In genomic region chr17:39638317-39638716, GRCh38 we compare ENCODE assay signal across 9 cellular contexts. TPM values are rescaled to one million over a fixed set of nuclear protein-coding genes. Genes with fewer than 3 reads are reported as not detected.
DNase-seq lines count a peak whose midpoint lies in the region; ATAC-seq and TF ChIP-seq lines count a peak whose summit lies in the region.
"Had no signal": no experiment of that assay in that cellular context is flagged by ENCODE, and none has a peak within 500 bp of the region (broad histone marks: within the 10 kb centered on the region; RNA-seq: fewer than 3 reads in every experiment).

No MANE protein-coding gene starts in this region.

- H3K4me1 Mint-ChIP-seq in Caco-2 (ENCODE audit: low read depth, unreplicated experiment) (peaks cover 11% of the 10 kb centered on the region), osteocyte (ENCODE audit: unreplicated experiment) (peaks cover 49% of the 10 kb centered on the region)
- H3K4me1 Mint-ChIP-seq in effector memory CD8-positive, alpha-beta T cell (ENCODE audit: low read depth in 2 of 2), result peaks cover 60 to 61% of the 10 kb centered on the region in 2 donors

- CTCF ChIA-PET in Caco-2 (lab: Charles Lee), result interaction anchor here (0.8 to 2.2 kb wide), 8 partner anchors 15 to 116 kb away, joined by 3 to 13 read pairs (median 3); partner anchors contain the start of genes ERBB2 and MIEN1

- H3K27ac ChIP-seq in body of pancreas, result no peak overlapping the region

- H3K4me3 Mint-ChIP-seq in Caco-2 (ENCODE audit: unreplicated experiment), result peak overlapping the region; percentile 90
- H3K4me3 Mint-ChIP-seq in effector memory CD8-positive, alpha-beta T cell, result peak overlapping the region; percentile 86 to 93
- H3K4me3 Mint-ChIP-seq in osteocyte (ENCODE audit: unreplicated experiment), result peak overlapping the region; percentile 81

- peak overlapping the region; percentile 79 for H3K4me3 ChIP-seq in Caco-2 (ENCODE audit: low read depth, low read length)
- H3K4me3 ChIP-seq in NB4 (ENCODE audit: low read depth, low read length), result peak overlapping the region; percentile 80
- H3K4me3 ChIP-seq in body of pancreas, result no peak overlapping the region
- H3K4me3 ChIP-seq in H7 (ENCODE audit: insufficient read depth, low read depth, low read length), result no peak overlapping the region

- 85 to 92% methylated on average over 7 of the region's 7 CpGs for WGBS in body of pancreas, 2 donors

- H3K9me3 ChIP-seq in Caco-2, result no peaks in the 10 kb centered on the region
- no peaks in the 10 kb centered on the region for H3K9me3 ChIP-seq in body of pancreas

- H3K9me3 Mint-ChIP-seq in Caco-2 (ENCODE audit: unreplicated experiment) (no peaks in the 10 kb centered on the region), osteocyte (ENCODE audit: unreplicated experiment) (no peaks in the 10 kb centered on the region)
- no peaks in the 10 kb centered on the region for H3K9me3 Mint-ChIP-seq in effector memory CD8-positive, alpha-beta T cell

- DNase-seq in Caco-2 (no peak), NB4 (ENCODE audit: low read depth) (no peak), osteocyte (ENCODE audit: extremely low spot score, unreplicated experiment) (no peak), COLO829 (ENCODE audit: low spot score) (no peak), body of pancreas (no peak), H7 (no peak), sciatic nerve (ENCODE audit: low spot score) (no peak)
- no peak for DNase-seq in effector memory CD8-positive, alpha-beta T cell

- no peak for TF ChIP-seq POLR2A in NB4 (IDR thresholded peaks at IDR 0.05; ENCODE audit: extremely low read depth, insufficient read length)
- TF ChIP-seq POLR2A in body of pancreas (IDR thresholded peaks at IDR 0.05), result no peak

- intact Hi-C loops in Caco-2 (cut with micrococcal nuclease; ENCODE audit: unreplicated experiment) (loop anchor here (5.0 kb wide), 1 partner anchor 99 kb away; the partner anchor contains the start of gene GRB7), body of pancreas (cut with DNase I) (no loop called here), sciatic nerve (cut with DNase I) (no loop called here)

- ATAC-seq in effector memory CD8-positive, alpha-beta T cell (replicated peaks), result no peak
- ATAC-seq in body of pancreas (no peak), sciatic nerve (no peak)

- H3K27me3 Mint-ChIP-seq in Caco-2 (ENCODE audit: insufficient read depth, unreplicated experiment) (no peaks in the 10 kb centered on the region), osteocyte (ENCODE audit: unreplicated experiment) (no peaks in the 10 kb centered on the region)
- no peaks in the 10 kb centered on the region for H3K27me3 Mint-ChIP-seq in effector memory CD8-positive, alpha-beta T cell

- TF ChIP-seq CTCF in Caco-2 (IDR thresholded peaks at IDR 0.05; ENCODE audit: insufficient read depth in 1 of 2, low read depth in 1 of 2, low read length in 1 of 2, severe bottlenecking in 1 of 2, unreplicated experiment in 1 of 2) (no peak), NB4 (IDR thresholded peaks at IDR 0.05; ENCODE audit: low read depth, low read length) (no peak), osteocyte (IDR thresholded peaks at IDR 0.05) (no peak), body of pancreas (IDR thresholded peaks at IDR 0.05) (no peak)

- H3K4me1 ChIP-seq in Caco-2, result peaks cover 5% of the 10 kb centered on the region
- peaks cover 73% of the 10 kb centered on the region for H3K4me1 ChIP-seq in body of pancreas

- no TSS peak for BruUV-seq in Caco-2 (replicated peaks; lab: Mats Ljungman, UMichigan)

- H3K36me3 Mint-ChIP-seq in Caco-2 (ENCODE audit: insufficient read depth, unreplicated experiment) (no peaks in the 10 kb centered on the region), osteocyte (ENCODE audit: unreplicated experiment) (no peaks in the 10 kb centered on the region)
- H3K36me3 Mint-ChIP-seq in effector memory CD8-positive, alpha-beta T cell (ENCODE audit: insufficient read depth), result no peaks in the 10 kb centered on the region

- POLR2A ChIA-PET in Caco-2 (lab: Charles Lee), result no interaction called here

- H3K27ac Mint-ChIP-seq in Caco-2 (ENCODE audit: unreplicated experiment), result peak overlapping the region; percentile 58
- peak overlapping the region in 1 of 2 donors; percentile 93 for H3K27ac Mint-ChIP-seq in effector memory CD8-positive, alpha-beta T cell
- peak overlapping the region; percentile 62 for H3K27ac Mint-ChIP-seq in osteocyte (ENCODE audit: unreplicated experiment)

- no peaks in the 10 kb centered on the region for H3K36me3 ChIP-seq in Caco-2 (ENCODE audit: control insufficient read depth, insufficient read depth, low read length)
- H3K36me3 ChIP-seq in body of pancreas (replicated peaks in 1 of 2; ENCODE audit: insufficient read depth in 1 of 2, low read depth in 2 of 2), result no peaks in the 10 kb centered on the region
- H3K36me3 ChIP-seq in H7 (replicated peaks; ENCODE audit: control insufficient read depth, insufficient read depth, low read length), result no peaks in the 10 kb centered on the region

- H3K27me3 ChIP-seq in Caco-2 (replicated peaks; ENCODE audit: control insufficient read depth, insufficient read depth, low read length) (no peaks in the 10 kb centered on the region), body of pancreas (no peaks in the 10 kb centered on the region), H7 (ENCODE audit: control insufficient read depth, insufficient read depth, low read length) (no peaks in the 10 kb centered on the region)

RNA-seq across cellular contexts. Expression of gene STARD3, which starts 1.4 kb away (rescaled TPM):
- total RNA-seq in Caco-2 (2022) (42.6 and 55.5 TPM in 2 replicates), osteocyte (55.5 and 68.9 TPM in 2 replicates), body of pancreas (10 to 100 TPM; 30.1 to 63.9 TPM), sciatic nerve (81.8 TPM)
- total RNA-seq in H7 (2014; rRNA removed; shearing (Covaris generic)), result 55.6 and 66.3 TPM in 2 replicates

RNA-seq across cellular contexts. Expression of gene PPP1R1B, which starts 11.6 kb away (rescaled TPM):
- total RNA-seq in Caco-2 (2022), result not detected in 2 replicates
- 4.5 and 6.0 TPM in 2 replicates for total RNA-seq in osteocyte
- total RNA-seq in body of pancreas, result 10 to 100 TPM; 38.4 to 75.8 TPM
- 8.3 and 11.8 TPM in 2 replicates for total RNA-seq in H7 (2014; rRNA removed; shearing (Covaris generic))
- total RNA-seq in sciatic nerve, result 3.3 TPM

RNA-seq across cellular contexts. Expression of gene TCAP, which starts 26.8 kb away (rescaled TPM):
- total RNA-seq in Caco-2 (2022) (1.6 TPM in 2 replicates), osteocyte (0.94 and 1.3 TPM in 2 replicates), body of pancreas (under 1 TPM in 1 of 2 donors, not detected in 1; 0.26 TPM), sciatic nerve (2.0 TPM)
- 0.69 and 2.7 TPM in 2 replicates for total RNA-seq in H7 (2014; rRNA removed; shearing (Covaris generic))

RNA-seq across cellular contexts. Expression of gene PNMT, which starts 29.9 kb away (rescaled TPM):
- total RNA-seq in Caco-2 (2022), result not detected in 2 replicates
- 1.9 and 2.4 TPM in 2 replicates for total RNA-seq in osteocyte
- 1 to 10 TPM; 1.3 to 2.6 TPM for total RNA-seq in body of pancreas
- total RNA-seq in H7 (2014; rRNA removed; shearing (Covaris generic)), result 2.4 and 4.0 TPM in 2 replicates
- 1.3 TPM for total RNA-seq in sciatic nerve
- total RNA-seq: NCI-H460 had no signal

RNA-seq across cellular contexts. Expression of gene NEUROD2, which starts 30.6 kb away (rescaled TPM):
- total RNA-seq in Caco-2 (2022), result not detected in 2 replicates
- total RNA-seq in osteocyte, result not detected in 2 replicates
- not detected for total RNA-seq in body of pancreas
- not detected in 2 replicates for total RNA-seq in H7 (2014; rRNA removed; shearing (Covaris generic))
- not detected for total RNA-seq in sciatic nerve
- total RNA-seq: NCI-H460 had no signal

Comparison
In these comparisons a context has a peak if more than half of its experiments do, and no peak if none do; other contexts are left out.
1. H3K4me3 ChIP-seq: peak in Caco-2 (single experiment) and NB4 (single experiment); none in body of pancreas (0 of 2) and H7 (single experiment).
2. Peak in every context shown above with its lines, with median percentiles within 50 percentile points of each other: H3K4me3 Mint-ChIP-seq.